In the genomic region with DNA sequence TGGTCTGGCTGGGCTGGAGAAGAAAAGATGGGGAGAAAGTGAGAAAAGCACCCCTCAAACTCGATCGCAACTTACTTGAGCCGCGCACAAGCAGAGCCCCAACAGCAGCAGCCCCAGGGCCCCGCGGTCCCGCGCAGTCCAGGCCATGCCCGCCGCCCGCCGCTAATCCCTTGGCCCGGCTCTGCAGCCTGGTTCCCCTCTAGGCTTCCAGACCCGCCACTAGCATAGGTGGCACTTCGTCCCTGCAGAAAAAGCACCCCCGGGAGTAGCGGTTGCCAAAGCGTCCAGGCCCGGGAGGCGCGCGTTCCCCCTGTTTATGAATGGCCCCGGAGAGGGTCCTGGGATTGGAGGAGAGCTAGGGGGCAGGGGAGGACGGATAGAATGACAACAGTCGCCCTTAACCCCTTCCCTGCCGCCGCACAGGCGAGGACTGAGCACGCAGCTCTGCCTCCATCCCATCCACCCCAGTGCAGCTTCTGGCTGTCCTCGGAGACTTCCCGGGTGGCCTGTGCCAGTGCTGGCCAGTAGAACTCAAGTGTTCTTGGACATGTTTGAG, we compare ENCODE assay signal across 9 cellular contexts. TPM values are rescaled to one million over a fixed set of nuclear protein-coding genes. Genes with fewer than 3 reads are reported as not detected.
DNase-seq lines count a peak whose midpoint lies in the region; ATAC-seq and TF ChIP-seq lines count a peak whose summit lies in the region.
"Had no signal": no experiment of that assay in that cellular context is flagged by ENCODE, and none has a peak within 500 bp of the region (broad histone marks: within the 10 kb centered on the region; RNA-seq: fewer than 3 reads in every experiment).

No MANE protein-coding gene starts in this region.

- H3K4me1 ChIP-seq in left ventricle myocardium inferior: peaks cover 20% of the 10 kb centered on the region
- peaks cover 5% of the 10 kb centered on the region for H3K4me1 ChIP-seq in mucosa of descending colon (ENCODE audit: low read depth)
- peaks cover 0 to 17% (median 0%) of the 10 kb centered on the region in 4 donors for H3K4me1 ChIP-seq in tibial nerve

- no peak for TF ChIP-seq EP300 in tibial nerve (IDR thresholded peaks at IDR 0.05)

- TF ChIP-seq CTCF in left ventricle myocardium inferior (IDR thresholded peaks at IDR 0.05; ENCODE audit: borderline replicate concordance): no peak
- no peak for TF ChIP-seq CTCF in mucosa of descending colon (IDR thresholded peaks at IDR 0.05)
- no peak for TF ChIP-seq CTCF in tibial nerve (IDR thresholded peaks at IDR 0.05)

- WGBS in tibial nerve, 2 donors: 1 to 12% methylated on average over 24 to 29 of the region's 31 CpGs

- H3K27me3 Mint-ChIP-seq in effector memory CD8-positive, alpha-beta T cell: peaks cover 40 to 42% of the 10 kb centered on the region in 2 donors

- H3K27ac Mint-ChIP-seq in effector memory CD8-positive, alpha-beta T cell: no peak overlapping the region

- no peak overlapping the region for H3K4me3 Mint-ChIP-seq in effector memory CD8-positive, alpha-beta T cell

- H3K36me3 ChIP-seq in left ventricle myocardium inferior: no peaks in the 10 kb centered on the region
- H3K36me3 ChIP-seq in mucosa of descending colon (ENCODE audit: low read depth): no peaks in the 10 kb centered on the region
- H3K36me3 ChIP-seq in tibial nerve: no peaks in the 10 kb centered on the region

- TF ChIP-seq POLR2A in tibial nerve (IDR thresholded peaks at IDR 0.05): no peak

- peaks cover 2% of the 10 kb centered on the region for H3K36me3 Mint-ChIP-seq in effector memory CD8-positive, alpha-beta T cell (ENCODE audit: insufficient read depth)

- H3K9me3 Mint-ChIP-seq in effector memory CD8-positive, alpha-beta T cell: no peaks in the 10 kb centered on the region

- H3K4me3 ChIP-seq in left ventricle myocardium inferior: peak overlapping the region; percentile 52
- H3K4me3 ChIP-seq in mucosa of descending colon: no peak overlapping the region
- peak overlapping the region; percentile 16 to 48 (median 19) for H3K4me3 ChIP-seq in tibial nerve

- no peaks in the 10 kb centered on the region for H3K9me3 ChIP-seq in left ventricle myocardium inferior (replicated peaks)
- no peaks in the 10 kb centered on the region for H3K9me3 ChIP-seq in mucosa of descending colon
- H3K9me3 ChIP-seq in tibial nerve: no peaks in the 10 kb centered on the region

- no peaks in the 10 kb centered on the region for H3K4me1 Mint-ChIP-seq in effector memory CD8-positive, alpha-beta T cell (ENCODE audit: low read depth in 2 of 2)

- H3K27me3 ChIP-seq in left ventricle myocardium inferior (ENCODE audit: low read depth) (peaks cover 67% of the 10 kb centered on the region), tibial nerve (peaks cover 0 to 34% of the 10 kb centered on the region in 2 donors)

- DNase-seq in NCI-H524 (lab: John Stamatoyannopoulos, UW) (peak; percentile 6 to 15), NCI-H524 treated with DMSO at 0.1 percent for 48 hours (lab: John Stamatoyannopoulos, UW) (no peak), left ventricle myocardium inferior (no peak), mucosa of descending colon (no peak), tibial nerve (ENCODE audit: low spot score in 2 of 2) (no peak)
- no peak for DNase-seq in stimulated activated CD4-positive, alpha-beta T cell treated with anti-CD3 and anti-CD28 coated beads, Interleukin-2, amount 100 ng/mL, for 48 hours
- DNase-seq in effector memory CD8-positive, alpha-beta T cell: no peak
- DNase-seq: activated CD4-positive, alpha-beta T cell treated with anti-CD3 and anti-CD28 coated beads for 1 hour had no signal

- peak; percentile 21 for ATAC-seq in mucosa of descending colon
- ATAC-seq in effector memory CD8-positive, alpha-beta T cell (replicated peaks): no peak
- ATAC-seq in HG03097 (IDR thresholded peaks at IDR 0.05; ENCODE audit: low FRiP score, unreplicated experiment): no peak

- H3K27ac ChIP-seq in left ventricle myocardium inferior (replicated peaks): no peak overlapping the region
- H3K27ac ChIP-seq in tibial nerve: no peak overlapping the region

- intact Hi-C loops in left ventricle myocardium inferior (cut with micrococcal nuclease) (no loop called here), mucosa of descending colon (cut with DNase I, micrococcal nuclease) (no loop called here)

RNA-seq across cellular contexts. Expression of a gene that starts 19.9 kb away (rescaled TPM):
- total RNA-seq in left ventricle myocardium inferior: 0.08 TPM
- 1 to 10 TPM in 1 of 3 donors, under 1 TPM in 2; 0.32 to 1.8 (median 0.96) TPM for total RNA-seq in mucosa of descending colon
- 1 to 10 TPM in 2 of 4 donors, under 1 TPM in 1, not detected in 1; 0.66 to 2.3 (median 1.2) TPM for total RNA-seq in tibial nerve

Comparison
In these comparisons a context has a peak if more than half of its experiments do, and no peak if none do; other contexts are left out.
1. DNase-seq: peak in NCI-H524 (2 of 2); none in NCI-H524 treated with DMSO at 0.1 percent for 48 hours (single experiment), left ventricle myocardium inferior (single experiment), mucosa of descending colon (0 of 3), tibial nerve (0 of 2), stimulated activated CD4-positive, alpha-beta T cell treated with anti-CD3 and anti-CD28 coated beads, Interleukin-2, amount 100 ng/mL, for 48 hours (0 of 2) and effector memory CD8-positive, alpha-beta T cell (0 of 3).